1 cellular context compared by ENCODE assay signal in the genomic region with DNA sequence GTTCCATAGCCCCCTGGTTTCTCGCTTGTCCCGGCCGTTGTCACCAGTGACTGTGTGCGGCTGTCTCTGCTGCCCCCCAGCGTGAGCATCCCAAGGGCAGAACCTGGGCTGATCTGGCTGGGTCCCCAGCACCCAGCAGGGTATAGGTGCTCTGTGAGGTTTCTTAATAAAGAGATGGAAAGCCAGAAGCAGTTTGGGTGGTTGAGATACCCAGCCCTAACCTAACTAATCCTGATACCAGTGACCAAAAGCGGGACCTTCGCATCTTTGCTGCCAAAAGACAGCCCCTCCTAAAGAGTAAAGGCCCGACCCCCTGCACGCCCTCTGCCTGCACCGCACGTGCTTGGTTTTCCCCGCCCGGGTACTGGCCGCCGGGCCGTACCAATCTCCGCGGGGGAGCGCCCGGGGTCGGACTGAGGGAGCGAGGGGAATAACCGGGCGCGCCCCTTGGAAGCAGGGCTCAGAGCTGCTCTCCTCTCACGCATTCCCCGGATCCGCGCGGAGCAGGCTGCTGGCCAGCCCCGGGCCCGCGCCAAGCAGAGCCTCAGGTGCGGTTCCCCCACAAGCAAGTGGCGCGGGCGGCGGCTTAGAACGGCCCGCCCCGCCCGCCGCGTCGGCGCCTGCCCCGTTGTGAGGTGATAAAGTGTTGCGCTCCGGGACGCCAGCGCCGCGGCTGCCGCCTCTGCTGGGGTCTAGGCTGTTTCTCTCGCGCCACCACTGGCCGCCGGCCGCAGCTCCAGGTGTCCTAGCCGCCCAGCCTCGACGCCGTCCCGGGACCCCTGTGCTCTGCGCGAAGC.
TF ChIP-seq lines count a peak whose summit lies in the region.

A gene with protein sequence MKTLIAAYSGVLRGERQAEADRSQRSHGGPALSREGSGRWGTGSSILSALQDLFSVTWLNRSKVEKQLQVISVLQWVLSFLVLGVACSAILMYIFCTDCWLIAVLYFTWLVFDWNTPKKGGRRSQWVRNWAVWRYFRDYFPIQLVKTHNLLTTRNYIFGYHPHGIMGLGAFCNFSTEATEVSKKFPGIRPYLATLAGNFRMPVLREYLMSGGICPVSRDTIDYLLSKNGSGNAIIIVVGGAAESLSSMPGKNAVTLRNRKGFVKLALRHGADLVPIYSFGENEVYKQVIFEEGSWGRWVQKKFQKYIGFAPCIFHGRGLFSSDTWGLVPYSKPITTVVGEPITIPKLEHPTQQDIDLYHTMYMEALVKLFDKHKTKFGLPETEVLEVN (plus strand): TSS at position 667 of the 797 bp plus-strand sequence. CDS start 214 bp downstream, outside the sequence.

TF ChIP-seq in HEK293, 187 proteins besides CTCF, POLR2A, EP300 and RAD21 (continued from another document and continues in another):
- TF ChIP-seq, protein P1, sequence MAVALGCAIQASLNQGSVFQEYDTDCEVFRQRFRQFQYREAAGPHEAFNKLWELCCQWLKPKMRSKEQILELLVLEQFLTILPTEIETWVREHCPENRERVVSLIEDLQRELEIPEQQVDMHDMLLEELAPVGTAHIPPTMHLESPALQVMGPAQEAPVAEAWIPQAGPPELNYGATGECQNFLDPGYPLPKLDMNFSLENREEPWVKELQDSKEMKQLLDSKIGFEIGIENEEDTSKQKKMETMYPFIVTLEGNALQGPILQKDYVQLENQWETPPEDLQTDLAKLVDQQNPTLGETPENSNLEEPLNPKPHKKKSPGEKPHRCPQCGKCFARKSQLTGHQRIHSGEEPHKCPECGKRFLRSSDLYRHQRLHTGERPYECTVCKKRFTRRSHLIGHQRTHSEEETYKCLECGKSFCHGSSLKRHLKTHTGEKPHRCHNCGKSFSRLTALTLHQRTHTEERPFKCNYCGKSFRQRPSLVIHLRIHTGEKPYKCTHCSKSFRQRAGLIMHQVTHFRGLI (tag by site-specific recombination; IDR thresholded peaks at IDR 0.05): peak; percentile 42; the same call in 1 of the 2 replicates
- TF ChIP-seq ZFP69B (tag by site-specific recombination; IDR thresholded peaks at IDR 0.05): peak; percentile 45; the same call in 1 of the 2 replicates
- TF ChIP-seq, protein P2, sequence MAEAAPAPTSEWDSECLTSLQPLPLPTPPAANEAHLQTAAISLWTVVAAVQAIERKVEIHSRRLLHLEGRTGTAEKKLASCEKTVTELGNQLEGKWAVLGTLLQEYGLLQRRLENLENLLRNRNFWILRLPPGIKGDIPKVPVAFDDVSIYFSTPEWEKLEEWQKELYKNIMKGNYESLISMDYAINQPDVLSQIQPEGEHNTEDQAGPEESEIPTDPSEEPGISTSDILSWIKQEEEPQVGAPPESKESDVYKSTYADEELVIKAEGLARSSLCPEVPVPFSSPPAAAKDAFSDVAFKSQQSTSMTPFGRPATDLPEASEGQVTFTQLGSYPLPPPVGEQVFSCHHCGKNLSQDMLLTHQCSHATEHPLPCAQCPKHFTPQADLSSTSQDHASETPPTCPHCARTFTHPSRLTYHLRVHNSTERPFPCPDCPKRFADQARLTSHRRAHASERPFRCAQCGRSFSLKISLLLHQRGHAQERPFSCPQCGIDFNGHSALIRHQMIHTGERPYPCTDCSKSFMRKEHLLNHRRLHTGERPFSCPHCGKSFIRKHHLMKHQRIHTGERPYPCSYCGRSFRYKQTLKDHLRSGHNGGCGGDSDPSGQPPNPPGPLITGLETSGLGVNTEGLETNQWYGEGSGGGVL (tag by site-specific recombination; IDR thresholded peaks at IDR 0.05): no peak
- TF ChIP-seq ZNF654 (tag by site-specific recombination; IDR thresholded peaks at IDR 0.05; ENCODE audit: low read depth): no peak
- TF ChIP-seq ZNF610 (tag by site-specific recombination; IDR thresholded peaks at IDR 0.05; ENCODE audit: borderline replicate concordance): peak; percentile 68
- TF ChIP-seq, protein P3, sequence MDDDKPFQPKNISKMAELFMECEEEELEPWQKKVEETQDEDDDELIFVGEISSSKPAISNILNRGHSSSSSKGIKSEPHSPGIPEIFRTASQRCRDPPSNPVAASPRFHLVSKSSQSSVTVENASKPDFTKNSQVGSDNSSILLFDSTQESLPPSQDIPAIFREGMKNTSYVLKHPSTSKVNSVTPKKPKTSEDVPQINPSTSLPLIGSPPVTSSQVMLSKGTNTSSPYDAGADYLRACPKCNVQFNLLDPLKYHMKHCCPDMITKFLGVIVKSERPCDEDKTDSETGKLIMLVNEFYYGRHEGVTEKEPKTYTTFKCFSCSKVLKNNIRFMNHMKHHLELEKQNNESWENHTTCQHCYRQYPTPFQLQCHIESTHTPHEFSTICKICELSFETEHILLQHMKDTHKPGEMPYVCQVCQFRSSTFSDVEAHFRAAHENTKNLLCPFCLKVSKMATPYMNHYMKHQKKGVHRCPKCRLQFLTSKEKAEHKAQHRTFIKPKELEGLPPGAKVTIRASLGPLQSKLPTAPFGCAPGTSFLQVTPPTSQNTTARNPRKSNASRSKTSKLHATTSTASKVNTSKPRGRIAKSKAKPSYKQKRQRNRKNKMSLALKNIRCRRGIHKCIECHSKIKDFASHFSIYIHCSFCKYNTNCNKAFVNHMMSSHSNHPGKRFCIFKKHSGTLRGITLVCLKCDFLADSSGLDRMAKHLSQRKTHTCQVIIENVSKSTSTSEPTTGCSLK (tag by site-specific recombination; IDR thresholded peaks at IDR 0.05): no peak
- no peak for TF ChIP-seq ZNF292 (tag by site-specific recombination; IDR thresholded peaks at IDR 0.05; ENCODE audit: borderline replicate concordance, low read depth)
- TF ChIP-seq ZNF416 (tag by site-specific recombination; IDR thresholded peaks at IDR 0.05): no peak
- TF ChIP-seq KLF10 (tag by site-specific recombination; IDR thresholded peaks at IDR 0.05): peak; percentile 74
- no peak for TF ChIP-seq ZNF433 (tag by site-specific recombination; IDR thresholded peaks at IDR 0.05; ENCODE audit: low read depth)
- no peak for TF ChIP-seq ZNF10 (tag by site-specific recombination; IDR thresholded peaks at IDR 0.05)
- no peak for TF ChIP-seq HOXC10 (CRISPR knock-in tag; IDR thresholded peaks at IDR 0.05)
- TF ChIP-seq, protein P4, sequence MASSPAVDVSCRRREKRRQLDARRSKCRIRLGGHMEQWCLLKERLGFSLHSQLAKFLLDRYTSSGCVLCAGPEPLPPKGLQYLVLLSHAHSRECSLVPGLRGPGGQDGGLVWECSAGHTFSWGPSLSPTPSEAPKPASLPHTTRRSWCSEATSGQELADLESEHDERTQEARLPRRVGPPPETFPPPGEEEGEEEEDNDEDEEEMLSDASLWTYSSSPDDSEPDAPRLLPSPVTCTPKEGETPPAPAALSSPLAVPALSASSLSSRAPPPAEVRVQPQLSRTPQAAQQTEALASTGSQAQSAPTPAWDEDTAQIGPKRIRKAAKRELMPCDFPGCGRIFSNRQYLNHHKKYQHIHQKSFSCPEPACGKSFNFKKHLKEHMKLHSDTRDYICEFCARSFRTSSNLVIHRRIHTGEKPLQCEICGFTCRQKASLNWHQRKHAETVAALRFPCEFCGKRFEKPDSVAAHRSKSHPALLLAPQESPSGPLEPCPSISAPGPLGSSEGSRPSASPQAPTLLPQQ (tag by site-specific recombination; IDR thresholded peaks at IDR 0.05): peak; percentile 73; the same call in 1 of the 2 replicates
- TF ChIP-seq ZNF138 (tag by site-specific recombination; IDR thresholded peaks at IDR 0.05; ENCODE audit: borderline replicate concordance): no peak
- TF ChIP-seq ZNF626 (tag by site-specific recombination; IDR thresholded peaks at IDR 0.05): no peak
- TF ChIP-seq, protein P5, sequence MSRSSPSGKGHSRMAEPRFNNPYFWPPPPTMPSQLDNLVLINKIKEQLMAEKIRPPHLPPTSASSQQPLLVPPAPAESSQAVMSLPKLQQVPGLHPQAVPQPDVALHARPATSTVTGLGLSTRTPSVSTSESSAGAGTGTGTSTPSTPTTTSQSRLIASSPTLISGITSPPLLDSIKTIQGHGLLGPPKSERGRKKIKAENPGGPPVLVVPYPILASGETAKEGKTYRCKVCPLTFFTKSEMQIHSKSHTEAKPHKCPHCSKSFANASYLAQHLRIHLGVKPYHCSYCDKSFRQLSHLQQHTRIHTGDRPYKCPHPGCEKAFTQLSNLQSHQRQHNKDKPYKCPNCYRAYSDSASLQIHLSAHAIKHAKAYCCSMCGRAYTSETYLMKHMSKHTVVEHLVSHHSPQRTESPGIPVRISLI (tag by site-specific recombination; IDR thresholded peaks at IDR 0.05): no peak
- no peak for TF ChIP-seq GFI1B (tag by site-specific recombination; IDR thresholded peaks at IDR 0.05)
- TF ChIP-seq ZNF549 (tag by site-specific recombination; IDR thresholded peaks at IDR 0.05): no peak
- TF ChIP-seq, protein P6, sequence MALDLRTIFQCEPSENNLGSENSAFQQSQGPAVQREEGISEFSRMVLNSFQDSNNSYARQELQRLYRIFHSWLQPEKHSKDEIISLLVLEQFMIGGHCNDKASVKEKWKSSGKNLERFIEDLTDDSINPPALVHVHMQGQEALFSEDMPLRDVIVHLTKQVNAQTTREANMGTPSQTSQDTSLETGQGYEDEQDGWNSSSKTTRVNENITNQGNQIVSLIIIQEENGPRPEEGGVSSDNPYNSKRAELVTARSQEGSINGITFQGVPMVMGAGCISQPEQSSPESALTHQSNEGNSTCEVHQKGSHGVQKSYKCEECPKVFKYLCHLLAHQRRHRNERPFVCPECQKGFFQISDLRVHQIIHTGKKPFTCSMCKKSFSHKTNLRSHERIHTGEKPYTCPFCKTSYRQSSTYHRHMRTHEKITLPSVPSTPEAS (tag by site-specific recombination; IDR thresholded peaks at IDR 0.05): no peak
- no peak; the same call in 1 of the 2 replicates for TF ChIP-seq ZNF561 (tag by site-specific recombination; IDR thresholded peaks at IDR 0.05; ENCODE audit: borderline replicate concordance)
- TF ChIP-seq, protein P7, sequence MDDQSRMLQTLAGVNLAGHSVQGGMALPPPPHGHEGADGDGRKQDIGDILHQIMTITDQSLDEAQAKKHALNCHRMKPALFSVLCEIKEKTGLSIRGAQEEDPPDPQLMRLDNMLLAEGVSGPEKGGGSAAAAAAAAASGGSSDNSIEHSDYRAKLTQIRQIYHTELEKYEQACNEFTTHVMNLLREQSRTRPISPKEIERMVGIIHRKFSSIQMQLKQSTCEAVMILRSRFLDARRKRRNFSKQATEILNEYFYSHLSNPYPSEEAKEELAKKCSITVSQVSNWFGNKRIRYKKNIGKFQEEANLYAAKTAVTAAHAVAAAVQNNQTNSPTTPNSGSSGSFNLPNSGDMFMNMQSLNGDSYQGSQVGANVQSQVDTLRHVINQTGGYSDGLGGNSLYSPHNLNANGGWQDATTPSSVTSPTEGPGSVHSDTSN (CRISPR knock-in tag; IDR thresholded peaks at IDR 0.05): peak; percentile 64
- TF ChIP-seq SCRT2 (tag by site-specific recombination; IDR thresholded peaks at IDR 0.05): peak; percentile 86
- no peak for TF ChIP-seq ZNF48 (tag by site-specific recombination; IDR thresholded peaks at IDR 0.05)
- no peak for TF ChIP-seq SCRT1 (tag by site-specific recombination; IDR thresholded peaks at IDR 0.05; ENCODE audit: borderline replicate concordance)
- TF ChIP-seq ZBTB21 (tag by site-specific recombination; IDR thresholded peaks at IDR 0.05): no peak
- peak; percentile 52; the same call in 1 of the 2 replicates for TF ChIP-seq ZFHX2 (tag by site-specific recombination; conservative IDR thresholded peaks at IDR 0.05)
- no peak; the same call in 1 of the 2 replicates for TF ChIP-seq REPIN1 (tag by site-specific recombination; IDR thresholded peaks at IDR 0.05; ENCODE audit: low read depth)
- no peak for TF ChIP-seq BCL11B (tag by site-specific recombination; IDR thresholded peaks at IDR 0.05; ENCODE audit: low read depth)
- peak; percentile 44 for TF ChIP-seq ZNF335 (tag by site-specific recombination; conservative IDR thresholded peaks at IDR 0.05)
- TF ChIP-seq, protein P8, sequence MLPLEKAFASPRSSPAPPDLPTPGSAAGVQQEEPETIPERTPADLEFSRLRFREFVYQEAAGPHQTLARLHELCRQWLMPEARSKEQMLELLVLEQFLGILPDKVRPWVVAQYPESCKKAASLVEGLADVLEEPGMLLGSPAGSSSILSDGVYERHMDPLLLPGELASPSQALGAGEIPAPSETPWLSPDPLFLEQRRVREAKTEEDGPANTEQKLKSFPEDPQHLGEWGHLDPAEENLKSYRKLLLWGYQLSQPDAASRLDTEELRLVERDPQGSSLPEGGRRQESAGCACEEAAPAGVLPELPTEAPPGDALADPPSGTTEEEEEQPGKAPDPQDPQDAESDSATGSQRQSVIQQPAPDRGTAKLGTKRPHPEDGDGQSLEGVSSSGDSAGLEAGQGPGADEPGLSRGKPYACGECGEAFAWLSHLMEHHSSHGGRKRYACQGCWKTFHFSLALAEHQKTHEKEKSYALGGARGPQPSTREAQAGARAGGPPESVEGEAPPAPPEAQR (tag by site-specific recombination; IDR thresholded peaks at IDR 0.05): peak; percentile 73; the same call in 1 of the 2 replicates
- TF ChIP-seq, protein P9, sequence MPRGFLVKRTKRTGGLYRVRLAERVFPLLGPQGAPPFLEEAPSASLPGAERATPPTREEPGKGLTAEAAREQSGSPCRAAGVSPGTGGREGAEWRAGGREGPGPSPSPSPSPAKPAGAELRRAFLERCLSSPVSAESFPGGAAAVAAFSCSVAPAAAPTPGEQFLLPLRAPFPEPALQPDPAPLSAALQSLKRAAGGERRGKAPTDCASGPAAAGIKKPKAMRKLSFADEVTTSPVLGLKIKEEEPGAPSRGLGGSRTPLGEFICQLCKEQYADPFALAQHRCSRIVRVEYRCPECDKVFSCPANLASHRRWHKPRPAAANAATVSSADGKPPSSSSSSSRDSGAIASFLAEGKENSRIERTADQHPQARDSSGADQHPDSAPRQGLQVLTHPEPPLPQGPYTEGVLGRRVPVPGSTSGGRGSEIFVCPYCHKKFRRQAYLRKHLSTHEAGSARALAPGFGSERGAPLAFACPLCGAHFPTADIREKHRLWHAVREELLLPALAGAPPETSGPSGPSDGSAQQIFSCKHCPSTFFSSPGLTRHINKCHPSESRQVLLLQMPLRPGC (tag by site-specific recombination; IDR thresholded peaks at IDR 0.05): peak; percentile 36; the same call in 1 of the 2 replicates
- TF ChIP-seq GLIS2 (tag by site-specific recombination; IDR thresholded peaks at IDR 0.05): peak; percentile 79
- TF ChIP-seq, protein P10, sequence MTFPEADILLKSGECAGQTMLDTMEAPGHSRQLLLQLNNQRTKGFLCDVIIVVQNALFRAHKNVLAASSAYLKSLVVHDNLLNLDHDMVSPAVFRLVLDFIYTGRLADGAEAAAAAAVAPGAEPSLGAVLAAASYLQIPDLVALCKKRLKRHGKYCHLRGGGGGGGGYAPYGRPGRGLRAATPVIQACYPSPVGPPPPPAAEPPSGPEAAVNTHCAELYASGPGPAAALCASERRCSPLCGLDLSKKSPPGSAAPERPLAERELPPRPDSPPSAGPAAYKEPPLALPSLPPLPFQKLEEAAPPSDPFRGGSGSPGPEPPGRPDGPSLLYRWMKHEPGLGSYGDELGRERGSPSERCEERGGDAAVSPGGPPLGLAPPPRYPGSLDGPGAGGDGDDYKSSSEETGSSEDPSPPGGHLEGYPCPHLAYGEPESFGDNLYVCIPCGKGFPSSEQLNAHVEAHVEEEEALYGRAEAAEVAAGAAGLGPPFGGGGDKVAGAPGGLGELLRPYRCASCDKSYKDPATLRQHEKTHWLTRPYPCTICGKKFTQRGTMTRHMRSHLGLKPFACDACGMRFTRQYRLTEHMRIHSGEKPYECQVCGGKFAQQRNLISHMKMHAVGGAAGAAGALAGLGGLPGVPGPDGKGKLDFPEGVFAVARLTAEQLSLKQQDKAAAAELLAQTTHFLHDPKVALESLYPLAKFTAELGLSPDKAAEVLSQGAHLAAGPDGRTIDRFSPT (tag by site-specific recombination; IDR thresholded peaks at IDR 0.05): peak; percentile 41; the same call in 1 of the 2 replicates
- no peak for TF ChIP-seq ZNF214 (tag by site-specific recombination; IDR thresholded peaks at IDR 0.05; ENCODE audit: borderline replicate concordance)
- TF ChIP-seq YY2 (tag by site-specific recombination; IDR thresholded peaks at IDR 0.05): peak; percentile 28; the same call in 1 of the 2 replicates
- no peak for TF ChIP-seq OVOL3 (tag by site-specific recombination; IDR thresholded peaks at IDR 0.05)
